In the genomic region with DNA sequence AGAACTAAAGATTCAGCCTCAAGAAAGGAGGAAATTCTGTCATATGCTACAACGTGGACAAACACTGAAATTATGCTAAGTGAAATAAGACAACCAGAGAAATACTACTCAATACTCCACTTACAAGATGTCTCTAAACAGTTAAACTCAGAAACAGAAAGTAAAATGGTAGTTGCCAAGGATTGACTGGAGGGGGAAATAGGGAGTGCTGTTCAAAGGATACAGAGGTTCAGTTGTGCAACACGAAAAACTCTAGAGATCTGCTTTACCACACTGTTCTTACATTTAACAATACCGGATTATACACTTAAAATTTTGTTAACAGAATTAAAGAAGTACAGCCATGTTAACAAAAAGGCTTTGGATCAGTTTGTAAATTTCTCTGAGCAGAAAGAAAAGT, we compare ENCODE assay signal across 1 cellular context.
TF ChIP-seq lines count a peak whose summit lies in the region.

No MANE protein-coding gene starts in this region.

TF ChIP-seq in GM23338, 12 proteins besides CTCF, POLR2A, EP300 and RAD21 (continued from another document):
- TF ChIP-seq ZNF462 (CRISPR knock-in tag; IDR thresholded peaks at IDR 0.05) (no peak), CREB1 (CRISPR knock-in tag; IDR thresholded peaks at IDR 0.05; ENCODE audit: low read depth) (no peak), REST (IDR thresholded peaks at IDR 0.05; ENCODE audit: unreplicated experiment) (no peak), ZNF114 (CRISPR knock-in tag; IDR thresholded peaks at IDR 0.05) (no peak), JUNB (IDR thresholded peaks at IDR 0.05; ENCODE audit: unreplicated experiment) (no peak)
- TF ChIP-seq, protein P1, sequence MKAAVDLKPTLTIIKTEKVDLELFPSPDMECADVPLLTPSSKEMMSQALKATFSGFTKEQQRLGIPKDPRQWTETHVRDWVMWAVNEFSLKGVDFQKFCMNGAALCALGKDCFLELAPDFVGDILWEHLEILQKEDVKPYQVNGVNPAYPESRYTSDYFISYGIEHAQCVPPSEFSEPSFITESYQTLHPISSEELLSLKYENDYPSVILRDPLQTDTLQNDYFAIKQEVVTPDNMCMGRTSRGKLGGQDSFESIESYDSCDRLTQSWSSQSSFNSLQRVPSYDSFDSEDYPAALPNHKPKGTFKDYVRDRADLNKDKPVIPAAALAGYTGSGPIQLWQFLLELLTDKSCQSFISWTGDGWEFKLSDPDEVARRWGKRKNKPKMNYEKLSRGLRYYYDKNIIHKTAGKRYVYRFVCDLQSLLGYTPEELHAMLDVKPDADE (IDR thresholded peaks at IDR 0.05), result no peak
